ENCODE assay signal across 13 cellular contexts in genomic region chr15:69032703-69033373, GRCh38. TPM values are rescaled to one million over a fixed set of nuclear protein-coding genes. Genes with fewer than 3 reads are reported as not detected.
DNase-seq lines count a peak whose midpoint lies in the region; ATAC-seq and TF ChIP-seq lines count a peak whose summit lies in the region.
"Had no signal": no experiment of that assay in that cellular context is flagged by ENCODE, and none has a peak within 500 bp of the region (broad histone marks: within the 10 kb centered on the region; RNA-seq: fewer than 3 reads in every experiment).

No MANE protein-coding gene starts in this region.

- H3K27me3 ChIP-seq in HCT116 (ENCODE audit: insufficient read depth, low read length) (no peaks in the 10 kb centered on the region), PC-3 (ENCODE audit: low read length) (no peaks in the 10 kb centered on the region)
- H3K27me3 ChIP-seq: BE2C had no signal

- no peaks in the 10 kb centered on the region for H4K20me1 ChIP-seq in HCT116 (ENCODE audit: insufficient read depth)
- no peaks in the 10 kb centered on the region for H4K20me1 ChIP-seq in PC-3 (ENCODE audit: low read length)

- RAD21 ChIA-PET in HCT116 (lab: Charles Lee; ENCODE audit: low non-redundant PET in 1 of 2, low total read pairs in 2 of 2, uncharacterized antibody in 2 of 2, unreplicated experiment in 2 of 2), result no interaction called here

- peaks cover 21% of the 10 kb centered on the region for H3K27me3 Mint-ChIP-seq in Calu3 (ENCODE audit: unreplicated experiment)
- H3K27me3 Mint-ChIP-seq in nephron progenitor cell (ENCODE audit: low read depth, poor library complexity), result peaks cover 28% of the 10 kb centered on the region

- no peak overlapping the region for H3K27ac Mint-ChIP-seq in Calu3 (ENCODE audit: unreplicated experiment)
- H3K27ac Mint-ChIP-seq in nephron progenitor cell, result no peak overlapping the region
- H3K27ac Mint-ChIP-seq: CD4-positive, alpha-beta T cell had no signal

- H3K36me3 Mint-ChIP-seq in Calu3 (ENCODE audit: insufficient read depth, unreplicated experiment) (no peaks in the 10 kb centered on the region), nephron progenitor cell (ENCODE audit: low read depth) (no peaks in the 10 kb centered on the region)

- H3K9me3 ChIP-seq in HCT116 (ENCODE audit: control insufficient read depth in 1 of 2, insufficient read depth in 1 of 2, low read depth in 1 of 2, low read length in 2 of 2) (no peaks in the 10 kb centered on the region), PC-3 (ENCODE audit: low read length) (no peaks in the 10 kb centered on the region)
- H3K9me3 ChIP-seq: BE2C, SJSA1 had no signal

- H3K79me2 ChIP-seq in HCT116 (ENCODE audit: insufficient read depth, low read length) (no peaks in the 10 kb centered on the region), PC-3 (ENCODE audit: low read length) (no peaks in the 10 kb centered on the region)

- CTCF ChIA-PET in Calu3 (lab: Charles Lee), result interaction anchor here (0.6 to 1.2 kb wide), 3 partner anchors 8 to 1475 kb away, joined by 3 to 8 read pairs (median 4); no protein-coding TSS in a partner anchor
- CTCF ChIA-PET in HCT116 (lab: Charles Lee), result interaction anchor here (1.4 to 3.4 kb wide), 3 partner anchors 9 to 430 kb away, joined by 11 to 15 read pairs (median 12); no protein-coding TSS in a partner anchor
- CTCF ChIA-PET in PC-3 (lab: Charles Lee), result no interaction called here

- TF ChIP-seq RAD21 in HCT116 (IDR thresholded peaks at IDR 0.05; ENCODE audit: low read depth), result no peak

- TF ChIP-seq POLR2A in HCT116 (IDR thresholded peaks at IDR 0.05; ENCODE audit: borderline replicate concordance, extremely low read depth, insufficient read depth, insufficient read length), result no peak

- no peak for TF ChIP-seq CTCF in Calu3 (IDR thresholded peaks at IDR 0.05; ENCODE audit: unreplicated experiment)
- TF ChIP-seq CTCF in HCT116 (IDR thresholded peaks at IDR 0.05 in 2 of 3, conservative IDR thresholded peaks at IDR 0.05 in 1 of 3; ENCODE audit: borderline replicate concordance in 1 of 3, insufficient read depth in 1 of 3, low read depth in 2 of 3, low read length in 2 of 3), result no peak
- no peak for TF ChIP-seq CTCF in PC-3 (conservative IDR thresholded peaks at IDR 0.05; ENCODE audit: low read depth, low read length)
- no peak for TF ChIP-seq CTCF in nephron progenitor cell (IDR thresholded peaks at IDR 0.05)

- H3K4me3 Mint-ChIP-seq in Calu3 (ENCODE audit: low read depth, unreplicated experiment) (peak overlapping the region; percentile 63), nephron progenitor cell (peak overlapping the region; percentile 50)
- H3K4me3 Mint-ChIP-seq: CD4-positive, alpha-beta T cell had no signal

- H3K4me2 ChIP-seq in HCT116 (ENCODE audit: low read length), result peak overlapping the region; percentile 94
- peak overlapping the region; percentile 71; the same call in 1 of the 2 replicates for H3K4me2 ChIP-seq in PC-3 (ENCODE audit: low read length)
- H3K4me2 ChIP-seq: KMS-11 had no signal

- H3K4me1 ChIP-seq in HCT116 (ENCODE audit: control insufficient read depth in 1 of 2, insufficient read depth in 2 of 2, low read length in 2 of 2) (peaks cover 7 to 49% of the 10 kb centered on the region in 2 experiments; a peak in 3 of 4 replicates), PC-3 (ENCODE audit: insufficient read depth, low read length) (peaks cover 59% of the 10 kb centered on the region)
- H3K4me1 ChIP-seq: BE2C had no signal

- DNase-seq in Calu3 (no peak), HCT116 (ENCODE audit: low read depth, low spot score) (no peak), PC-3 (no peak), nephron progenitor cell (no peak), NCI-H446 treated with DMSO at 0.1 percent for 48 hours (lab: John Stamatoyannopoulos, UW) (no peak), NCI-H2171 treated with DMSO at 0.1 percent for 48 hours (lab: John Stamatoyannopoulos, UW) (no peak)
- DNase-seq: BE2C; CD4-positive, alpha-beta T cell; H9; NCI-H187 treated with DMSO at 0.1 percent for 48 hours had no signal

- peaks cover 20% of the 10 kb centered on the region for H3K4me1 Mint-ChIP-seq in Calu3 (ENCODE audit: low read depth, unreplicated experiment)
- H3K4me1 Mint-ChIP-seq in nephron progenitor cell, result no peaks in the 10 kb centered on the region

- POLR2A ChIA-PET in HCT116 (lab: Charles Lee) (no interaction called here), PC-3 (lab: Charles Lee; ENCODE audit: unreplicated experiment) (no interaction called here)

- peaks cover 5% of the 10 kb centered on the region for H3F3A ChIP-seq in PC-3 (ENCODE audit: low read length, unreplicated experiment)

- H3K36me3 ChIP-seq in HCT116 (ENCODE audit: control insufficient read depth in 1 of 2, insufficient read depth in 2 of 2, low read length in 2 of 2) (no peaks in the 10 kb centered on the region), PC-3 (ENCODE audit: low read depth, low read length) (no peaks in the 10 kb centered on the region)
- H3K36me3 ChIP-seq: BE2C, SJSA1 had no signal

- H3K9me2 ChIP-seq in HCT116 (ENCODE audit: insufficient read depth) (no peaks in the 10 kb centered on the region), PC-3 (replicated peaks; ENCODE audit: low read length) (no peaks in the 10 kb centered on the region)

- H3K9ac ChIP-seq in HCT116 (ENCODE audit: low read length), result peak overlapping the region; percentile 35; the same call in 1 of the 2 replicates
- H3K9ac ChIP-seq in PC-3 (ENCODE audit: low read length), result peak overlapping the region; percentile 65
- H3K9ac ChIP-seq: KMS-11 had no signal

- H2AFZ ChIP-seq in HCT116 (ENCODE audit: low read depth, low read length, poor library complexity, severe bottlenecking), result peak overlapping the region; percentile 98
- H2AFZ ChIP-seq in PC-3 (ENCODE audit: low read length), result 0 out of 2 replicates have a peak overlapping the region, but pooled peaks have one; percentile 35

- no peaks in the 10 kb centered on the region for H3K9me3 Mint-ChIP-seq in Calu3 (ENCODE audit: low read depth, unreplicated experiment)
- no peaks in the 10 kb centered on the region for H3K9me3 Mint-ChIP-seq in nephron progenitor cell
- H3K9me3 Mint-ChIP-seq: CD4-positive, alpha-beta T cell; H9 had no signal

- intact Hi-C loops in Calu3 (cut with micrococcal nuclease; ENCODE audit: unreplicated experiment) (no loop called here), HCT116 (cut with micrococcal nuclease) (no loop called here), PC-3 (cut with micrococcal nuclease) (loop anchor here (10.0 kb wide), 1 partner anchor 98 kb away; the partner anchor contains the start of gene SPESP1)

- peak overlapping the region in 1 of 2 experiments; percentile 59; a peak in 2 of 4 replicates for H3K4me3 ChIP-seq in HCT116 (replicated peaks in 1 of 2; ENCODE audit: low read depth in 1 of 2, low read length in 2 of 2)
- H3K4me3 ChIP-seq in PC-3 (ENCODE audit: low read length), result no peak overlapping the region
- H3K4me3 ChIP-seq: SJSA1 had no signal

- H3K27ac ChIP-seq in HCT116 (ENCODE audit: low read depth, low read length) (no peak overlapping the region), PC-3 (ENCODE audit: low read length) (peak overlapping the region; percentile 99)
- H3K27ac ChIP-seq: KMS-11, SJSA1 had no signal

- ATAC-seq in HCT116, result no peak
- ATAC-seq in PC-3, result no peak
- no peak for ATAC-seq in HG03039 (IDR thresholded peaks at IDR 0.05; ENCODE audit: unreplicated experiment)

- BruUV-seq in Calu3 (replicated peaks; lab: Mats Ljungman, UMichigan) (no TSS peak), HCT116 (replicated peaks; lab: Mats Ljungman, UMichigan) (no TSS peak), PC-3 (replicated peaks; lab: Mats Ljungman, UMichigan) (no TSS peak)

TF ChIP-seq in HCT116, 20 proteins besides CTCF, POLR2A, EP300 and RAD21 (continues in another document):
- TF ChIP-seq EZH2phosphoT487 (IDR thresholded peaks at IDR 0.05; ENCODE audit: borderline replicate concordance) (no peak), JUND (IDR thresholded peaks at IDR 0.05) (no peak), ZBTB33 (IDR thresholded peaks at IDR 0.05; ENCODE audit: extremely low read depth, insufficient replicate concordance, low read length) (no peak), POLR2AphosphoS5 (IDR thresholded peaks at IDR 0.05; ENCODE audit: low read depth, low read length) (no peak), ATF3 (IDR thresholded peaks at IDR 0.05) (no peak), CEBPB (IDR thresholded peaks at IDR 0.05; ENCODE audit: low read depth) (no peak), SP1 (IDR thresholded peaks at IDR 0.05; ENCODE audit: low read depth) (no peak)

RNA-seq across cellular contexts. Expression of gene NOX5, which starts 18.3 kb away (rescaled TPM):
- total RNA-seq in Calu3 (2022) (0.14 and 0.20 TPM in 2 replicates), HCT116 (2021; ENCODE audit: unreplicated experiment) (0.91 TPM), PC-3 (2014; rRNA removed) (237 and 339 TPM in 2 replicates)
- polyA plus RNA-seq in HCT116 (2012), result 0.22 and 0.34 TPM in 2 replicates
- total RNA-seq: CD4-positive, alpha-beta T cell; SJSA1 had no signal

Comparison
In these comparisons a context has a peak if more than half of its experiments do, and no peak if none do; other contexts are left out.
1. RNA of gene NOX5, which starts 18.3 kb away (total RNA-seq): 237 to 339 TPM in PC-3; 0.91 TPM in HCT116 (single experiment) and 0.14 to 0.20 TPM in Calu3; every median in the first group is over 100 times any median in the second.